Comparison of ENCODE assay signal across 1 cellular context in genomic region chr22:37563153-37564081, GRCh38.
TF ChIP-seq lines count a peak whose summit lies in the region.

No MANE protein-coding gene starts in this region.

TF ChIP-seq in HepG2, 621 proteins besides CTCF, POLR2A, EP300 and RAD21 (continued from another document and continues in another):
- TF ChIP-seq TP53 (CRISPR knock-in tag; conservative IDR thresholded peaks at IDR 0.05) (no peak), NFATC3 (CRISPR knock-in tag; IDR thresholded peaks at IDR 0.05) (no peak), FOXO1 (CRISPR knock-in tag; IDR thresholded peaks at IDR 0.05) (no peak; the same call in 1 of the 2 replicates), MBNL3 (CRISPR knock-in tag; conservative IDR thresholded peaks at IDR 0.05) (no peak), GATAD2A (CRISPR knock-in tag; IDR thresholded peaks at IDR 0.05) (peak; percentile 80), ATRX (CRISPR knock-in tag; IDR thresholded peaks at IDR 0.05; ENCODE audit: borderline replicate concordance) (no peak), ZNF274 (CRISPR knock-in tag; IDR thresholded peaks at IDR 0.05) (no peak), ZNF607 (CRISPR knock-in tag; IDR thresholded peaks at IDR 0.05; ENCODE audit: borderline replicate concordance) (0 out of 2 replicates have a peak, but pooled peaks have one; percentile 39), ZNF232 (CRISPR knock-in tag; IDR thresholded peaks at IDR 0.05; ENCODE audit: borderline replicate concordance) (no peak), RFXANK (CRISPR knock-in tag; IDR thresholded peaks at IDR 0.05) (no peak), ZNF740 (CRISPR knock-in tag; IDR thresholded peaks at IDR 0.05) (peak; percentile 95), SKI (IDR thresholded peaks at IDR 0.05; ENCODE audit: partially characterized antibody) (no peak), MXI1 (IDR thresholded peaks at IDR 0.05; ENCODE audit: borderline replicate concordance, low read depth, low read length) (peak; percentile 90; the same call in 2 of the 3 replicates), ZNF850 (CRISPR knock-in tag; conservative IDR thresholded peaks at IDR 0.05) (no peak), ZNF383 (CRISPR knock-in tag; IDR thresholded peaks at IDR 0.05; ENCODE audit: borderline replicate concordance) (no peak), ZNF713 (CRISPR knock-in tag; IDR thresholded peaks at IDR 0.05) (no peak), ZNF567 (CRISPR knock-in tag; IDR thresholded peaks at IDR 0.05; ENCODE audit: borderline replicate concordance) (no peak), ZIK1 (CRISPR knock-in tag; IDR thresholded peaks at IDR 0.05; ENCODE audit: borderline replicate concordance, low read depth) (no peak), ZNF337 (CRISPR knock-in tag; IDR thresholded peaks at IDR 0.05; ENCODE audit: borderline replicate concordance, low read depth) (0 out of 2 replicates have a peak, but pooled peaks have one; percentile 53), ZNF564 (CRISPR knock-in tag; IDR thresholded peaks at IDR 0.05) (no peak), GRHL1 (CRISPR knock-in tag; conservative IDR thresholded peaks at IDR 0.05) (no peak), ZNF572 (CRISPR knock-in tag; IDR thresholded peaks at IDR 0.05) (0 out of 2 replicates have a peak, but pooled peaks have one; percentile 61), HNF1A (IDR thresholded peaks at IDR 0.05; ENCODE audit: low read depth) (no peak), HNF1A (CRISPR knock-in tag; IDR thresholded peaks at IDR 0.05; ENCODE audit: borderline replicate concordance) (no peak; the same call in 1 of the 2 replicates), ZKSCAN1 (IDR thresholded peaks at IDR 0.05; ENCODE audit: low read length) (no peak), ZNF317 (CRISPR knock-in tag; IDR thresholded peaks at IDR 0.05) (no peak)
- TF ChIP-seq, protein P1, sequence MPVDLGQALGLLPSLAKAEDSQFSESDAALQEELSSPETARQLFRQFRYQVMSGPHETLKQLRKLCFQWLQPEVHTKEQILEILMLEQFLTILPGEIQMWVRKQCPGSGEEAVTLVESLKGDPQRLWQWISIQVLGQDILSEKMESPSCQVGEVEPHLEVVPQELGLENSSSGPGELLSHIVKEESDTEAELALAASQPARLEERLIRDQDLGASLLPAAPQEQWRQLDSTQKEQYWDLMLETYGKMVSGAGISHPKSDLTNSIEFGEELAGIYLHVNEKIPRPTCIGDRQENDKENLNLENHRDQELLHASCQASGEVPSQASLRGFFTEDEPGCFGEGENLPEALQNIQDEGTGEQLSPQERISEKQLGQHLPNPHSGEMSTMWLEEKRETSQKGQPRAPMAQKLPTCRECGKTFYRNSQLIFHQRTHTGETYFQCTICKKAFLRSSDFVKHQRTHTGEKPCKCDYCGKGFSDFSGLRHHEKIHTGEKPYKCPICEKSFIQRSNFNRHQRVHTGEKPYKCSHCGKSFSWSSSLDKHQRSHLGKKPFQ (CRISPR knock-in tag; IDR thresholded peaks at IDR 0.05; ENCODE audit: insufficient replicate concordance): no peak
- TF ChIP-seq, protein P2, sequence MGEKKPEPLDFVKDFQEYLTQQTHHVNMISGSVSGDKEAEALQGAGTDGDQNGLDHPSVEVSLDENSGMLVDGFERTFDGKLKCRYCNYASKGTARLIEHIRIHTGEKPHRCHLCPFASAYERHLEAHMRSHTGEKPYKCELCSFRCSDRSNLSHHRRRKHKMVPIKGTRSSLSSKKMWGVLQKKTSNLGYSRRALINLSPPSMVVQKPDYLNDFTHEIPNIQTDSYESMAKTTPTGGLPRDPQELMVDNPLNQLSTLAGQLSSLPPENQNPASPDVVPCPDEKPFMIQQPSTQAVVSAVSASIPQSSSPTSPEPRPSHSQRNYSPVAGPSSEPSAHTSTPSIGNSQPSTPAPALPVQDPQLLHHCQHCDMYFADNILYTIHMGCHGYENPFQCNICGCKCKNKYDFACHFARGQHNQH (CRISPR knock-in tag; IDR thresholded peaks at IDR 0.05): no peak; the same call in 1 of the 2 replicates
- TF ChIP-seq, protein P3, sequence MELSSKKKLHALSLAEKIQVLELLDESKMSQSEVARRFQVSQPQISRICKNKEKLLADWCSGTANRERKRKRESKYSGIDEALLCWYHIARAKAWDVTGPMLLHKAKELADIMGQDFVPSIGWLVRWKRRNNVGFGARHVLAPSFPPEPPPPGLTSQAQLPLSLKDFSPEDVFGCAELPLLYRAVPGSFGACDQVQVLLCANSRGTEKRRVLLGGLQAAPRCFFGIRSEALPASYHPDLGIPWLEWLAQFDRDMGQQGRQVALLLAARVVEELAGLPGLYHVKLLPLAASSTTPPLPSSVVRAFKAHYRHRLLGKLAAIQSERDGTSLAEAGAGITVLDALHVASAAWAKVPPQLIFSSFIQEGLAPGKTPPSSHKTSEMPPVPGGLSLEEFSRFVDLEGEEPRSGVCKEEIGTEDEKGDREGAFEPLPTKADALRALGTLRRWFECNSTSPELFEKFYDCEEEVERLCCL (CRISPR knock-in tag; IDR thresholded peaks at IDR 0.05; ENCODE audit: borderline replicate concordance): no peak
- TF ChIP-seq, protein P4, sequence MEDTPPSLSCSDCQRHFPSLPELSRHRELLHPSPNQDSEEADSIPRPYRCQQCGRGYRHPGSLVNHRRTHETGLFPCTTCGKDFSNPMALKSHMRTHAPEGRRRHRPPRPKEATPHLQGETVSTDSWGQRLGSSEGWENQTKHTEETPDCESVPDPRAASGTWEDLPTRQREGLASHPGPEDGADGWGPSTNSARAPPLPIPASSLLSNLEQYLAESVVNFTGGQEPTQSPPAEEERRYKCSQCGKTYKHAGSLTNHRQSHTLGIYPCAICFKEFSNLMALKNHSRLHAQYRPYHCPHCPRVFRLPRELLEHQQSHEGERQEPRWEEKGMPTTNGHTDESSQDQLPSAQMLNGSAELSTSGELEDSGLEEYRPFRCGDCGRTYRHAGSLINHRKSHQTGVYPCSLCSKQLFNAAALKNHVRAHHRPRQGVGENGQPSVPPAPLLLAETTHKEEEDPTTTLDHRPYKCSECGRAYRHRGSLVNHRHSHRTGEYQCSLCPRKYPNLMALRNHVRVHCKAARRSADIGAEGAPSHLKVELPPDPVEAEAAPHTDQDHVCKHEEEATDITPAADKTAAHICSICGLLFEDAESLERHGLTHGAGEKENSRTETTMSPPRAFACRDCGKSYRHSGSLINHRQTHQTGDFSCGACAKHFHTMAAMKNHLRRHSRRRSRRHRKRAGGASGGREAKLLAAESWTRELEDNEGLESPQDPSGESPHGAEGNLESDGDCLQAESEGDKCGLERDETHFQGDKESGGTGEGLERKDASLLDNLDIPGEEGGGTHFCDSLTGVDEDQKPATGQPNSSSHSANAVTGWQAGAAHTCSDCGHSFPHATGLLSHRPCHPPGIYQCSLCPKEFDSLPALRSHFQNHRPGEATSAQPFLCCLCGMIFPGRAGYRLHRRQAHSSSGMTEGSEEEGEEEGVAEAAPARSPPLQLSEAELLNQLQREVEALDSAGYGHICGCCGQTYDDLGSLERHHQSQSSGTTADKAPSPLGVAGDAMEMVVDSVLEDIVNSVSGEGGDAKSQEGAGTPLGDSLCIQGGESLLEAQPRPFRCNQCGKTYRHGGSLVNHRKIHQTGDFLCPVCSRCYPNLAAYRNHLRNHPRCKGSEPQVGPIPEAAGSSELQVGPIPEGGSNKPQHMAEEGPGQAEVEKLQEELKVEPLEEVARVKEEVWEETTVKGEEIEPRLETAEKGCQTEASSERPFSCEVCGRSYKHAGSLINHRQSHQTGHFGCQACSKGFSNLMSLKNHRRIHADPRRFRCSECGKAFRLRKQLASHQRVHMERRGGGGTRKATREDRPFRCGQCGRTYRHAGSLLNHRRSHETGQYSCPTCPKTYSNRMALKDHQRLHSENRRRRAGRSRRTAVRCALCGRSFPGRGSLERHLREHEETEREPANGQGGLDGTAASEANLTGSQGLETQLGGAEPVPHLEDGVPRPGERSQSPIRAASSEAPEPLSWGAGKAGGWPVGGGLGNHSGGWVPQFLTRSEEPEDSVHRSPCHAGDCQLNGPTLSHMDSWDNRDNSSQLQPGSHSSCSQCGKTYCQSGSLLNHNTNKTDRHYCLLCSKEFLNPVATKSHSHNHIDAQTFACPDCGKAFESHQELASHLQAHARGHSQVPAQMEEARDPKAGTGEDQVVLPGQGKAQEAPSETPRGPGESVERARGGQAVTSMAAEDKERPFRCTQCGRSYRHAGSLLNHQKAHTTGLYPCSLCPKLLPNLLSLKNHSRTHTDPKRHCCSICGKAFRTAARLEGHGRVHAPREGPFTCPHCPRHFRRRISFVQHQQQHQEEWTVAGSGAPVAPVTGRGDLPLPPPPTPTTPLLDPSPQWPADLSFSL (CRISPR knock-in tag; IDR thresholded peaks at IDR 0.05): no peak
- TF ChIP-seq, protein P5, sequence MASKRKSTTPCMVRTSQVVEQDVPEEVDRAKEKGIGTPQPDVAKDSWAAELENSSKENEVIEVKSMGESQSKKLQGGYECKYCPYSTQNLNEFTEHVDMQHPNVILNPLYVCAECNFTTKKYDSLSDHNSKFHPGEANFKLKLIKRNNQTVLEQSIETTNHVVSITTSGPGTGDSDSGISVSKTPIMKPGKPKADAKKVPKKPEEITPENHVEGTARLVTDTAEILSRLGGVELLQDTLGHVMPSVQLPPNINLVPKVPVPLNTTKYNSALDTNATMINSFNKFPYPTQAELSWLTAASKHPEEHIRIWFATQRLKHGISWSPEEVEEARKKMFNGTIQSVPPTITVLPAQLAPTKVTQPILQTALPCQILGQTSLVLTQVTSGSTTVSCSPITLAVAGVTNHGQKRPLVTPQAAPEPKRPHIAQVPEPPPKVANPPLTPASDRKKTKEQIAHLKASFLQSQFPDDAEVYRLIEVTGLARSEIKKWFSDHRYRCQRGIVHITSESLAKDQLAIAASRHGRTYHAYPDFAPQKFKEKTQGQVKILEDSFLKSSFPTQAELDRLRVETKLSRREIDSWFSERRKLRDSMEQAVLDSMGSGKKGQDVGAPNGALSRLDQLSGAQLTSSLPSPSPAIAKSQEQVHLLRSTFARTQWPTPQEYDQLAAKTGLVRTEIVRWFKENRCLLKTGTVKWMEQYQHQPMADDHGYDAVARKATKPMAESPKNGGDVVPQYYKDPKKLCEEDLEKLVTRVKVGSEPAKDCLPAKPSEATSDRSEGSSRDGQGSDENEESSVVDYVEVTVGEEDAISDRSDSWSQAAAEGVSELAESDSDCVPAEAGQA (IDR thresholded peaks at IDR 0.05; ENCODE audit: low read depth): no peak
- TF ChIP-seq, protein P5 (CRISPR knock-in tag; IDR thresholded peaks at IDR 0.05; ENCODE audit: borderline replicate concordance): no peak
- TF ChIP-seq, protein P6, sequence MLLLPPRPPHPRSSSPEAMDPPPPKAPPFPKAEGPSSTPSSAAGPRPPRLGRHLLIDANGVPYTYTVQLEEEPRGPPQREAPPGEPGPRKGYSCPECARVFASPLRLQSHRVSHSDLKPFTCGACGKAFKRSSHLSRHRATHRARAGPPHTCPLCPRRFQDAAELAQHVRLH (CRISPR knock-in tag; IDR thresholded peaks at IDR 0.05; ENCODE audit: borderline replicate concordance, low read depth): no peak
